16 cellular contexts compared by ENCODE assay signal in the genomic region with DNA sequence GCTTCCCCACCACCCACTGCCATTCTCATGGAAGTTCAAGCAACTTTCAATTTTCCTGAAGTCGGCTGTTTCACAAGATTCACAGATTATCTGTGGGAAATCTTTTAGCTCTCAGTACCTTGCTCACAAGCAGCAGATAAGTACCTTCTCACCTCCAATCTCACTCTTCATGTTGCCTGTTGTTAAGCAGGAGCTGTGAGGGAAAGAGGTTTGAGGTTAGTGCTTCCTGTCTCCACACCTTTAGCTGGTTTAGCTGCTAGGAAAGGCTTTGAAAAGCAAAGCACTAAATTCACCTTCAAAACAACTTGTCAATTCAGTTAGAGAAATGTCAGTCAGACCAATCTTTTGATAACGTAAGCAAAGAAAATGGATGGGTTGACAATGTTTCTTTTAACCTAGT. TPM values are rescaled to one million over a fixed set of nuclear protein-coding genes. Genes with fewer than 3 reads are reported as not detected.
DNase-seq lines count a peak whose midpoint lies in the region; ATAC-seq and TF ChIP-seq lines count a peak whose summit lies in the region.
"Had no signal": no experiment of that assay in that cellular context is flagged by ENCODE, and none has a peak within 500 bp of the region (broad histone marks: within the 10 kb centered on the region; RNA-seq: fewer than 3 reads in every experiment).

No MANE protein-coding gene starts in this region.

- H3K27ac Mint-ChIP-seq in activated naive CD4-positive, alpha-beta T cell treated with anti-CD3 and anti-CD28 coated beads for 36 hours: peak overlapping the region; percentile 95
- peak overlapping the region; percentile 85 for H3K27ac Mint-ChIP-seq in activated naive CD8-positive, alpha-beta T cell treated with anti-CD3 and anti-CD28 coated beads for 36 hours
- H3K27ac Mint-ChIP-seq in progenitor cell of endocrine pancreas: peak overlapping the region; percentile 23
- no peak overlapping the region for H3K27ac Mint-ChIP-seq in stimulated activated memory B cell treated with anti-CD40 and anti-IgM and Interleukin-4, amounts not matched to agents 10 μg/mL and 1 μg/mL and 100 μg/mL, for 72 hours

- peak overlapping the region; percentile 56 for H3K4me3 Mint-ChIP-seq in activated naive CD4-positive, alpha-beta T cell treated with anti-CD3 and anti-CD28 coated beads for 36 hours
- peak overlapping the region; percentile 42 for H3K4me3 Mint-ChIP-seq in activated naive CD8-positive, alpha-beta T cell treated with anti-CD3 and anti-CD28 coated beads for 36 hours
- no peak overlapping the region for H3K4me3 Mint-ChIP-seq in progenitor cell of endocrine pancreas (ENCODE audit: low read depth)
- H3K4me3 Mint-ChIP-seq in stimulated activated memory B cell treated with anti-CD40 and anti-IgM and Interleukin-4, amounts not matched to agents 10 μg/mL and 1 μg/mL and 100 μg/mL, for 72 hours: no peak overlapping the region

- peak; percentile 59 for DNase-seq in activated naive CD4-positive, alpha-beta T cell treated with anti-CD3 and anti-CD28 coated beads for 36 hours
- no peak for DNase-seq in activated naive CD4-positive, alpha-beta T cell treated with anti-CD3 and anti-CD28 coated beads, Interleukin-2, amount 50 U/mL, for 16 hours
- DNase-seq in Peyer's patch (no peak), progenitor cell of endocrine pancreas (ENCODE audit: low spot score, unreplicated experiment) (no peak), AML-193 (lab: John Stamatoyannopoulos, UW) (no peak)
- DNase-seq in activated naive CD8-positive, alpha-beta T cell treated with anti-CD3 and anti-CD28 coated beads for 36 hours: no peak
- DNase-seq: activated CD4-positive, alpha-beta T cell treated with anti-CD3 and anti-CD28 coated beads, Interleukin-2, amount 50 U/mL, for 1 hour; foreskin melanocyte; NCI-H2081 treated with DMSO at 0.1 percent for 48 hours; NCI-H748 treated with DMSO at 0.1 percent for 48 hours; stimulated activated CD4-positive, alpha-beta T cell treated with anti-CD3 and anti-CD28 coated beads, Interleukin-1b, Interleukin-23, amount 100 ng/mL, for 48 hours; upper lobe of left lung had no signal

- H3K4me1 Mint-ChIP-seq in activated naive CD4-positive, alpha-beta T cell treated with anti-CD3 and anti-CD28 coated beads for 36 hours (ENCODE audit: low read depth): peaks cover 93% of the 10 kb centered on the region
- peaks cover 85% of the 10 kb centered on the region for H3K4me1 Mint-ChIP-seq in activated naive CD8-positive, alpha-beta T cell treated with anti-CD3 and anti-CD28 coated beads for 36 hours
- peaks cover 30% of the 10 kb centered on the region for H3K4me1 Mint-ChIP-seq in progenitor cell of endocrine pancreas (ENCODE audit: low read depth)
- no peaks in the 10 kb centered on the region for H3K4me1 Mint-ChIP-seq in stimulated activated memory B cell treated with anti-CD40 and anti-IgM and Interleukin-4, amounts not matched to agents 10 μg/mL and 1 μg/mL and 100 μg/mL, for 72 hours

- CTCF ChIA-PET in activated naive CD4-positive, alpha-beta T cell treated with anti-CD3 and anti-CD28 coated beads for 36 hours (lab: Charles Lee): interaction anchor here (0.6 to 5.4 kb wide), 13 partner anchors 8 to 952 kb away, joined by 3 to 27 read pairs (median 4); no protein-coding TSS in a partner anchor

- H3K36me3 Mint-ChIP-seq in activated naive CD4-positive, alpha-beta T cell treated with anti-CD3 and anti-CD28 coated beads for 36 hours (ENCODE audit: low read depth): peaks cover 56% of the 10 kb centered on the region
- H3K36me3 Mint-ChIP-seq in activated naive CD8-positive, alpha-beta T cell treated with anti-CD3 and anti-CD28 coated beads for 36 hours: peaks cover 82% of the 10 kb centered on the region
- H3K36me3 Mint-ChIP-seq in progenitor cell of endocrine pancreas (ENCODE audit: insufficient read depth): no peaks in the 10 kb centered on the region
- no peaks in the 10 kb centered on the region for H3K36me3 Mint-ChIP-seq in stimulated activated memory B cell treated with anti-CD40 and anti-IgM and Interleukin-4, amounts not matched to agents 10 μg/mL and 1 μg/mL and 100 μg/mL, for 72 hours

- no peaks in the 10 kb centered on the region for H3K27me3 Mint-ChIP-seq in activated naive CD4-positive, alpha-beta T cell treated with anti-CD3 and anti-CD28 coated beads for 36 hours (ENCODE audit: low read depth)
- no peaks in the 10 kb centered on the region for H3K27me3 Mint-ChIP-seq in activated naive CD8-positive, alpha-beta T cell treated with anti-CD3 and anti-CD28 coated beads for 36 hours
- H3K27me3 Mint-ChIP-seq in progenitor cell of endocrine pancreas: peaks cover 3% of the 10 kb centered on the region
- H3K27me3 Mint-ChIP-seq in stimulated activated memory B cell treated with anti-CD40 and anti-IgM and Interleukin-4, amounts not matched to agents 10 μg/mL and 1 μg/mL and 100 μg/mL, for 72 hours: peaks cover 27% of the 10 kb centered on the region

- H3K36me3 ChIP-seq in Peyer's patch: no peaks in the 10 kb centered on the region
- H3K36me3 ChIP-seq: upper lobe of left lung had no signal

- no peaks in the 10 kb centered on the region for H3K4me1 ChIP-seq in Peyer's patch

- peak overlapping the region; percentile 1 to 59 (median 18) for H3K27ac ChIP-seq in Peyer's patch
- H3K27ac ChIP-seq: RWPE1, upper lobe of left lung had no signal

- TF ChIP-seq CTCF in Peyer's patch (IDR thresholded peaks at IDR 0.05): no peak
- no peak for TF ChIP-seq CTCF in progenitor cell of endocrine pancreas (IDR thresholded peaks at IDR 0.05; ENCODE audit: unreplicated experiment)

- no peaks in the 10 kb centered on the region for H3K27me3 ChIP-seq in Peyer's patch
- H3K27me3 ChIP-seq: upper lobe of left lung had no signal

- peaks cover 4% of the 10 kb centered on the region for H3K9me3 Mint-ChIP-seq in activated naive CD4-positive, alpha-beta T cell treated with anti-CD3 and anti-CD28 coated beads for 36 hours
- H3K9me3 Mint-ChIP-seq in activated naive CD8-positive, alpha-beta T cell treated with anti-CD3 and anti-CD28 coated beads for 36 hours: peaks cover 15% of the 10 kb centered on the region
- H3K9me3 Mint-ChIP-seq in progenitor cell of endocrine pancreas (ENCODE audit: low read depth): no peaks in the 10 kb centered on the region
- H3K9me3 Mint-ChIP-seq in stimulated activated memory B cell treated with anti-CD40 and anti-IgM and Interleukin-4, amounts not matched to agents 10 μg/mL and 1 μg/mL and 100 μg/mL, for 72 hours: no peaks in the 10 kb centered on the region

- no peak for ATAC-seq in stimulated activated memory B cell treated with anti-CD40 and anti-IgM and Interleukin-4, amounts not matched to agents 10 μg/mL and 1 μg/mL and 100 μg/mL, for 72 hours
- ATAC-seq in GM21423 (IDR thresholded peaks at IDR 0.05; ENCODE audit: unreplicated experiment): no peak

- intact Hi-C loops in activated naive CD4-positive, alpha-beta T cell treated with anti-CD3 and anti-CD28 coated beads for 36 hours (cut with micrococcal nuclease): loop anchor here (1.0 kb wide), 2 partner anchors 10 to 21 kb away; no protein-coding TSS in a partner anchor

- no peaks in the 10 kb centered on the region for H3K9me3 ChIP-seq in Peyer's patch
- H3K9me3 ChIP-seq: upper lobe of left lung had no signal

- no peak for TF ChIP-seq POLR2A in Peyer's patch (IDR thresholded peaks at IDR 0.05)

- H3K4me3 ChIP-seq in Peyer's patch: no peak overlapping the region
- H3K4me3 ChIP-seq: lung, upper lobe of left lung had no signal

RNA-seq across cellular contexts. Expression of gene CD28, which starts 13.6 kb away (rescaled TPM):
- total RNA-seq in activated naive CD4-positive, alpha-beta T cell treated with anti-CD3 and anti-CD28 coated beads for 36 hours: 100 to 1,000 TPM; 165 to 167 TPM
- 1 to 10 TPM in 1 of 4 donors, under 1 TPM in 3; 0.53 to 5.0 (median 0.76) TPM for total RNA-seq in Peyer's patch
- 10 to 100 TPM; 84.0 to 88.8 TPM for total RNA-seq in activated naive CD8-positive, alpha-beta T cell treated with anti-CD3 and anti-CD28 coated beads for 36 hours
- not detected in 2 replicates for total RNA-seq in progenitor cell of endocrine pancreas

Comparison
In these comparisons a context has a peak if more than half of its experiments do, and no peak if none do; other contexts are left out.
1. H3K4me3 Mint-ChIP-seq: peak in activated naive CD4-positive, alpha-beta T cell treated with anti-CD3 and anti-CD28 coated beads for 36 hours (single experiment) and activated naive CD8-positive, alpha-beta T cell treated with anti-CD3 and anti-CD28 coated beads for 36 hours (single experiment); none in progenitor cell of endocrine pancreas (single experiment) and stimulated activated memory B cell treated with anti-CD40 and anti-IgM and Interleukin-4, amounts not matched to agents 10 μg/mL and 1 μg/mL and 100 μg/mL, for 72 hours (single experiment).
2. RNA of gene CD28, which starts 13.6 kb away (total RNA-seq): 165 to 167 TPM in activated naive CD4-positive, alpha-beta T cell treated with anti-CD3 and anti-CD28 coated beads for 36 hours and 84.0 to 88.8 TPM in activated naive CD8-positive, alpha-beta T cell treated with anti-CD3 and anti-CD28 coated beads for 36 hours; 0.53 to 5.0 TPM in Peyer's patch and not detected in progenitor cell of endocrine pancreas; every median in the first group is over 10 times any median in the second.